In the genomic region with DNA sequence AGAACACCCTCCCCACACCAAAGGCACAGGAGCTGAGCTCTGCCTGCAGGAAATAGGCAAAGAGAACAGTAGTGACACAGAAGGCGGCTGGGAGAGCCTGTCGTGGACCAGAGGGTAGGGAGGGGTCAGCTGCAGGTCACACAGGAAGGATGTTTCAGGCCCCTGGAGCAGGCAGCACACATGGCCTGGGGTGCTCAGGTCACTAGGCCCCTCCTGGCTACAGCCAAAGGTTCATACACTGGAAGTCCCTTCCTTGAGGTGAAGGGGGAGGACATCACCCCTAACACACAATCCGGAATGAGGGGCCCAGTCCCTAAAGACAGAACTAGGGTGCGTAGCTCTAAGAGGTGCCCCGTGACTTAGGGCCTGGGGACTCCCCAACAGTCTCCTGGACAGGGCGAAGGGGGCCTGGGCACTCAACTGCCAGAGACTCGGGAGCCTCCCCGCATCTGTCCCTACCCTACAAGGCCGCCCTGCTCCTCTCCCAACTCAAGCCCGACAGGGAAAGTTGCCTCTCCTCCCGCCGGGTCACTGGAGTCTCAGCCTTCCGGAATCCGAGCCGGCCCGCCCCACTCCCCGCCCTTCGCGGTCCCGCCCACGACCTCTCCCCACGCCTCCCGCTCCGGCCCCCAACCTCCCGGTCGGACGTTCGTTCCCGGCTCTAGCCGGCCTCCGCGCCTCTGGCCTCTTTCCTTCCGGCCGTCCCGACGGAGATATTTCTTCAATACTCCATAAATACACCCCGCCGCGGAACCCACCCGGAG, we compare ENCODE assay signal across 8 cellular contexts. TPM values are rescaled to one million over a fixed set of nuclear protein-coding genes. Genes with fewer than 3 reads are reported as not detected.
DNase-seq lines count a peak whose midpoint lies in the region; ATAC-seq and TF ChIP-seq lines count a peak whose summit lies in the region.

A gene (minus strand): TSS at position 541 of the 764 bp plus-strand sequence. CDS start 675 bp downstream, outside the sequence.

- CTCF ChIA-PET in SK-N-SH (lab: Yijun Ruan, JAX), result interaction anchor here (0.7 to 2.0 kb wide), 4 partner anchors 8 to 102 kb away, joined by 3 to 8 read pairs (median 3); no protein-coding TSS in a partner anchor

- H3K4me1 Mint-ChIP-seq in stimulated activated naive CD8-positive, alpha-beta T cell treated with anti-CD3 and anti-CD28 coated beads, Interleukin-15, amount 100 ng/mL, for 72 hours, result peaks cover 36% of the 10 kb centered on the region

- no peaks in the 10 kb centered on the region for H3F3A ChIP-seq in SK-N-SH (replicated peaks; ENCODE audit: insufficient read depth)

- no peak within 1 kb of the TSS for H2AFZ ChIP-seq in SK-N-SH (ENCODE audit: low read depth)

- no peak for TF ChIP-seq EP300 in SK-N-SH (IDR thresholded peaks at IDR 0.05; ENCODE audit: borderline replicate concordance in 1 of 2, low read depth in 1 of 2, low read length in 1 of 2)

- H3K27me3 ChIP-seq in SK-N-SH (ENCODE audit: insufficient read depth), result peaks cover 19% of the 10 kb centered on the region; the same call in 1 of the 2 replicates

- ATAC-seq in SK-N-SH treated with all-trans-retinoic acid at 6 μM for 48 hours, result no peak
- peak; percentile 24 for ATAC-seq in stimulated activated naive CD8-positive, alpha-beta T cell treated with anti-CD3 and anti-CD28 coated beads, Interleukin-15, amount 100 ng/mL, for 72 hours
- ATAC-seq in HG02970 (IDR thresholded peaks at IDR 0.05; ENCODE audit: low FRiP score, unreplicated experiment), result no peak

- H3K27me3 Mint-ChIP-seq in stimulated activated naive CD8-positive, alpha-beta T cell treated with anti-CD3 and anti-CD28 coated beads, Interleukin-15, amount 100 ng/mL, for 72 hours, result peaks cover 62% of the 10 kb centered on the region

- WGBS in SK-N-SH (ENCODE audit: low lambda C conversion rate), result 54% methylated on average over 33 of the region's 40 CpGs

- H3K4me3 ChIP-seq in SK-N-SH (ENCODE audit: low read depth in 2 of 2, low read length in 1 of 2), result no peak within 1 kb of the TSS; a peak in 1 of 4 replicates

- TF ChIP-seq CTCF in SK-N-SH (IDR thresholded peaks at IDR 0.05), result no peak

- no peaks in the 10 kb centered on the region for H3K9me2 ChIP-seq in SK-N-SH

- peak within 1 kb of the TSS; percentile 70 to 75 for H3K4me3 Mint-ChIP-seq in stimulated activated naive CD8-positive, alpha-beta T cell treated with anti-CD3 and anti-CD28 coated beads, Interleukin-15, amount 100 ng/mL, for 72 hours

- peak within 1 kb of the TSS; percentile 48 to 49 for H3K27ac Mint-ChIP-seq in stimulated activated naive CD8-positive, alpha-beta T cell treated with anti-CD3 and anti-CD28 coated beads, Interleukin-15, amount 100 ng/mL, for 72 hours

- no peaks in the 10 kb centered on the region for H3K9me3 ChIP-seq in SK-N-SH

- no peaks in the 10 kb centered on the region for H3K79me2 ChIP-seq in SK-N-SH (ENCODE audit: insufficient read depth)

- peaks cover 0 to 7% of the 10 kb centered on the region in 2 experiments; a peak in 1 of 4 replicates for H3K4me1 ChIP-seq in SK-N-SH (ENCODE audit: control insufficient read depth in 1 of 2, insufficient read depth in 2 of 2, low read depth in 1 of 2, low read length in 1 of 2)

- H3K9ac ChIP-seq in SK-N-SH, result no peak within 1 kb of the TSS

- H3K27ac ChIP-seq in SK-N-SH (ENCODE audit: low read depth in 2 of 2, low read length in 1 of 2) (no peak within 1 kb of the TSS), cingulate gyrus (ENCODE audit: low read depth, low read length) (peak within 1 kb of the TSS; percentile 73)

- H3K36me3 ChIP-seq in SK-N-SH (replicated peaks in 1 of 2; ENCODE audit: control insufficient read depth in 1 of 2, insufficient read depth in 2 of 2, low read length in 1 of 2), result no peaks in the 10 kb centered on the region

- no peak within 1 kb of the TSS for H3K4me2 ChIP-seq in SK-N-SH

- POLR2A ChIA-PET in SK-N-SH (lab: Yijun Ruan, JAX), result no interaction called here

- H4K20me1 ChIP-seq in SK-N-SH (ENCODE audit: insufficient read depth), result no peaks in the 10 kb centered on the region

- no peaks in the 10 kb centered on the region for H3K9me3 Mint-ChIP-seq in stimulated activated naive CD8-positive, alpha-beta T cell treated with anti-CD3 and anti-CD28 coated beads, Interleukin-15, amount 100 ng/mL, for 72 hours

- peak; percentile 39 for DNase-seq in SK-N-SH
- peak; percentile 77 for DNase-seq in HuH-7 (ENCODE audit: low spot score)
- peak; percentile 87 for DNase-seq in left kidney (ENCODE audit: low read depth, low spot score)
- DNase-seq in stimulated activated naive CD8-positive, alpha-beta T cell treated with anti-CD3 and anti-CD28 coated beads, Interleukin-15, amount 100 ng/mL, for 72 hours, result no peak
- DNase-seq in OCI-M2 (lab: John Stamatoyannopoulos, UW; ENCODE audit: unreplicated experiment), result no peak

- no peak for TF ChIP-seq RAD21 in SK-N-SH (IDR thresholded peaks at IDR 0.05; ENCODE audit: low read length)

TF ChIP-seq in SK-N-SH, 30 proteins besides CTCF, POLR2A, EP300 and RAD21:
- TF ChIP-seq SIN3A (IDR thresholded peaks at IDR 0.05; ENCODE audit: borderline replicate concordance, low read depth, low read length) (no peak), RCOR1 (IDR thresholded peaks at IDR 0.05; ENCODE audit: low read length) (no peak), EZH2phosphoT487 (IDR thresholded peaks at IDR 0.05; ENCODE audit: borderline replicate concordance, low read depth) (no peak), CHD2 (IDR thresholded peaks at IDR 0.05; ENCODE audit: low read length, partially characterized antibody) (no peak)
- TF ChIP-seq, protein P1, sequence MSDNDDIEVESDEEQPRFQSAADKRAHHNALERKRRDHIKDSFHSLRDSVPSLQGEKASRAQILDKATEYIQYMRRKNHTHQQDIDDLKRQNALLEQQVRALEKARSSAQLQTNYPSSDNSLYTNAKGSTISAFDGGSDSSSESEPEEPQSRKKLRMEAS (IDR thresholded peaks at IDR 0.05; ENCODE audit: low read depth), result no peak

TF ChIP-seq in SK-N-SH treated with all-trans-retinoic acid at 6 μM for 48 hours, 23 proteins besides CTCF, POLR2A, EP300 and RAD21:
- TF ChIP-seq PPARA (CRISPR knock-in tag; IDR thresholded peaks at IDR 0.05; ENCODE audit: borderline replicate concordance), result no peak
- TF ChIP-seq ZFP3 (CRISPR knock-in tag; IDR thresholded peaks at IDR 0.05), result no peak
- no peak for TF ChIP-seq CSDC2 (CRISPR knock-in tag; IDR thresholded peaks at IDR 0.05)

RNA-seq across cellular contexts. Expression of the gene that starts here (rescaled TPM):
- polyA plus RNA-seq in SK-N-SH (2012; rRNA removed), result 0.20 and 0.23 TPM in 2 replicates
- not detected in 2 replicates for polyA plus RNA-seq in SK-N-SH (2012; cell fraction: cytosol; rRNA removed)
- 1.2 and 1.7 TPM in 2 replicates for polyA plus RNA-seq in SK-N-SH (2012; cell fraction: nucleus; rRNA removed)

Comparison
In these comparisons a context has a peak if more than half of its experiments do, and no peak if none do; other contexts are left out.
1. DNase-seq: peak in SK-N-SH (single experiment), HuH-7 (single experiment) and left kidney (single experiment); none in stimulated activated naive CD8-positive, alpha-beta T cell treated with anti-CD3 and anti-CD28 coated beads, Interleukin-15, amount 100 ng/mL, for 72 hours (0 of 2) and OCI-M2 (single experiment).